Comparison of ENCODE assay signal across 1 cellular context in the genomic region with DNA sequence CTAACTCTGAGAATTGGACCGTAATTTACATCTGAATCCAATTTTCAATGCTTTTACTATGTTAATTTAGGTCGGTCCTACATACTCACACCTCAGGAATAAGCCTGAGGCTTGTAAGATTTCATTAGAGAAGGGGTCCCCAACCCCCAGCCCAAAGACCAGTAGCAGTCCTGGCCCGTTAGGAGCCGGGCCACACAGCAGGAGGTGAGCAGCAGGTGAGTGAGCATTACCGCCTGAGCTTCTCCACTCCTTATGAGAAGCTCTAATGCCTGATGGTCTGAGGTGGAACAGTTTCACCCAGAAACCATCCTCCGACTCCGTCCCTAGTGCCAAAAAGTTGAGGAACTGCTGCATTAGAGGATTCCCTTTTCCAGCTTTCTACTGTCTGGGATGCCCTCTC.
TF ChIP-seq lines count a peak whose summit lies in the region.

No MANE protein-coding gene starts in this region.

TF ChIP-seq in HepG2, 621 proteins besides CTCF, POLR2A, EP300 and RAD21 (continued from another document):
- TF ChIP-seq, protein P1, sequence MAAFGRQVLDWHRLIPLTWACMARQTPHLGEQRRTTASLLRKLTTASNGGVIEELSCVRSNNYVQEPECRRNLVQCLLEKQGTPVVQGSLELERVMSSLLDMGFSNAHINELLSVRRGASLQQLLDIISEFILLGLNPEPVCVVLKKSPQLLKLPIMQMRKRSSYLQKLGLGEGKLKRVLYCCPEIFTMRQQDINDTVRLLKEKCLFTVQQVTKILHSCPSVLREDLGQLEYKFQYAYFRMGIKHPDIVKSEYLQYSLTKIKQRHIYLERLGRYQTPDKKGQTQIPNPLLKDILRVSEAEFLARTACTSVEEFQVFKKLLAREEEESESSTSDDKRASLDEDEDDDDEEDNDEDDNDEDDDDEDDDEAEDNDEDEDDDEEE (CRISPR knock-in tag; IDR thresholded peaks at IDR 0.05): no peak
- TF ChIP-seq MYNN (CRISPR knock-in tag; IDR thresholded peaks at IDR 0.05; ENCODE audit: low read depth): no peak
- TF ChIP-seq, protein P2, sequence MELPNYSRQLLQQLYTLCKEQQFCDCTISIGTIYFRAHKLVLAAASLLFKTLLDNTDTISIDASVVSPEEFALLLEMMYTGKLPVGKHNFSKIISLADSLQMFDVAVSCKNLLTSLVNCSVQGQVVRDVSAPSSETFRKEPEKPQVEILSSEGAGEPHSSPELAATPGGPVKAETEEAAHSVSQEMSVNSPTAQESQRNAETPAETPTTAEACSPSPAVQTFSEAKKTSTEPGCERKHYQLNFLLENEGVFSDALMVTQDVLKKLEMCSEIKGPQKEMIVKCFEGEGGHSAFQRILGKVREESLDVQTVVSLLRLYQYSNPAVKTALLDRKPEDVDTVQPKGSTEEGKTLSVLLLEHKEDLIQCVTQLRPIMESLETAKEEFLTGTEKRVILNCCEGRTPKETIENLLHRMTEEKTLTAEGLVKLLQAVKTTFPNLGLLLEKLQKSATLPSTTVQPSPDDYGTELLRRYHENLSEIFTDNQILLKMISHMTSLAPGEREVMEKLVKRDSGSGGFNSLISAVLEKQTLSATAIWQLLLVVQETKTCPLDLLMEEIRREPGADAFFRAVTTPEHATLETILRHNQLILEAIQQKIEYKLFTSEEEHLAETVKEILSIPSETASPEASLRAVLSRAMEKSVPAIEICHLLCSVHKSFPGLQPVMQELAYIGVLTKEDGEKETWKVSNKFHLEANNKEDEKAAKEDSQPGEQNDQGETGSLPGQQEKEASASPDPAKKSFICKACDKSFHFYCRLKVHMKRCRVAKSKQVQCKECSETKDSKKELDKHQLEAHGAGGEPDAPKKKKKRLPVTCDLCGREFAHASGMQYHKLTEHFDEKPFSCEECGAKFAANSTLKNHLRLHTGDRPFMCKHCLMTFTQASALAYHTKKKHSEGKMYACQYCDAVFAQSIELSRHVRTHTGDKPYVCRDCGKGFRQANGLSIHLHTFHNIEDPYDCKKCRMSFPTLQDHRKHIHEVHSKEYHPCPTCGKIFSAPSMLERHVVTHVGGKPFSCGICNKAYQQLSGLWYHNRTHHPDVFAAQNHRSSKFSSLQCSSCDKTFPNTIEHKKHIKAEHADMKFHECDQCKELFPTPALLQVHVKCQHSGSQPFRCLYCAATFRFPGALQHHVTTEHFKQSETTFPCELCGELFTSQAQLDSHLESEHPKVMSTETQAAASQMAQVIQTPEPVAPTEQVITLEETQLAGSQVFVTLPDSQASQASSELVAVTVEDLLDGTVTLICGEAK (IDR thresholded peaks at IDR 0.05): no peak
- TF ChIP-seq, protein P2 (CRISPR knock-in tag; IDR thresholded peaks at IDR 0.05): no peak
- TF ChIP-seq ZNF331 (CRISPR knock-in tag; IDR thresholded peaks at IDR 0.05): no peak
- TF ChIP-seq ETV5 (CRISPR knock-in tag; IDR thresholded peaks at IDR 0.05; ENCODE audit: borderline replicate concordance): no peak
- no peak for TF ChIP-seq ZNF652 (CRISPR knock-in tag; IDR thresholded peaks at IDR 0.05; ENCODE audit: borderline replicate concordance, low read depth)
- TF ChIP-seq ZNF546 (CRISPR knock-in tag; conservative IDR thresholded peaks at IDR 0.05): no peak
- TF ChIP-seq ZC3H13 (CRISPR knock-in tag; IDR thresholded peaks at IDR 0.05): no peak
- TF ChIP-seq, protein P3, sequence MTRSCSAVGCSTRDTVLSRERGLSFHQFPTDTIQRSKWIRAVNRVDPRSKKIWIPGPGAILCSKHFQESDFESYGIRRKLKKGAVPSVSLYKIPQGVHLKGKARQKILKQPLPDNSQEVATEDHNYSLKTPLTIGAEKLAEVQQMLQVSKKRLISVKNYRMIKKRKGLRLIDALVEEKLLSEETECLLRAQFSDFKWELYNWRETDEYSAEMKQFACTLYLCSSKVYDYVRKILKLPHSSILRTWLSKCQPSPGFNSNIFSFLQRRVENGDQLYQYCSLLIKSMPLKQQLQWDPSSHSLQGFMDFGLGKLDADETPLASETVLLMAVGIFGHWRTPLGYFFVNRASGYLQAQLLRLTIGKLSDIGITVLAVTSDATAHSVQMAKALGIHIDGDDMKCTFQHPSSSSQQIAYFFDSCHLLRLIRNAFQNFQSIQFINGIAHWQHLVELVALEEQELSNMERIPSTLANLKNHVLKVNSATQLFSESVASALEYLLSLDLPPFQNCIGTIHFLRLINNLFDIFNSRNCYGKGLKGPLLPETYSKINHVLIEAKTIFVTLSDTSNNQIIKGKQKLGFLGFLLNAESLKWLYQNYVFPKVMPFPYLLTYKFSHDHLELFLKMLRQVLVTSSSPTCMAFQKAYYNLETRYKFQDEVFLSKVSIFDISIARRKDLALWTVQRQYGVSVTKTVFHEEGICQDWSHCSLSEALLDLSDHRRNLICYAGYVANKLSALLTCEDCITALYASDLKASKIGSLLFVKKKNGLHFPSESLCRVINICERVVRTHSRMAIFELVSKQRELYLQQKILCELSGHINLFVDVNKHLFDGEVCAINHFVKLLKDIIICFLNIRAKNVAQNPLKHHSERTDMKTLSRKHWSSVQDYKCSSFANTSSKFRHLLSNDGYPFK (CRISPR knock-in tag; IDR thresholded peaks at IDR 0.05; ENCODE audit: borderline replicate concordance): no peak
- no peak for TF ChIP-seq TBX3 (IDR thresholded peaks at IDR 0.05; ENCODE audit: borderline replicate concordance)
- TF ChIP-seq, protein P4, sequence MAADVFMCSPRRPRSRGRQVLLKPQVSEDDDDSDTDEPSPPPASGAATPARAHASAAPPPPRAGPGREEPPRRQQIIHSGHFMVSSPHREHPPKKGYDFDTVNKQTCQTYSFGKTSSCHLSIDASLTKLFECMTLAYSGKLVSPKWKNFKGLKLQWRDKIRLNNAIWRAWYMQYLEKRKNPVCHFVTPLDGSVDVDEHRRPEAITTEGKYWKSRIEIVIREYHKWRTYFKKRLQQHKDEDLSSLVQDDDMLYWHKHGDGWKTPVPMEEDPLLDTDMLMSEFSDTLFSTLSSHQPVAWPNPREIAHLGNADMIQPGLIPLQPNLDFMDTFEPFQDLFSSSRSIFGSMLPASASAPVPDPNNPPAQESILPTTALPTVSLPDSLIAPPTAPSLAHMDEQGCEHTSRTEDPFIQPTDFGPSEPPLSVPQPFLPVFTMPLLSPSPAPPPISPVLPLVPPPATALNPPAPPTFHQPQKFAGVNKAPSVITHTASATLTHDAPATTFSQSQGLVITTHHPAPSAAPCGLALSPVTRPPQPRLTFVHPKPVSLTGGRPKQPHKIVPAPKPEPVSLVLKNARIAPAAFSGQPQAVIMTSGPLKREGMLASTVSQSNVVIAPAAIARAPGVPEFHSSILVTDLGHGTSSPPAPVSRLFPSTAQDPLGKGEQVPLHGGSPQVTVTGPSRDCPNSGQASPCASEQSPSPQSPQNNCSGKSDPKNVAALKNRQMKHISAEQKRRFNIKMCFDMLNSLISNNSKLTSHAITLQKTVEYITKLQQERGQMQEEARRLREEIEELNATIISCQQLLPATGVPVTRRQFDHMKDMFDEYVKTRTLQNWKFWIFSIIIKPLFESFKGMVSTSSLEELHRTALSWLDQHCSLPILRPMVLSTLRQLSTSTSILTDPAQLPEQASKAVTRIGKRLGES (CRISPR knock-in tag; IDR thresholded peaks at IDR 0.05; ENCODE audit: borderline replicate concordance): no peak
- TF ChIP-seq, protein P5, sequence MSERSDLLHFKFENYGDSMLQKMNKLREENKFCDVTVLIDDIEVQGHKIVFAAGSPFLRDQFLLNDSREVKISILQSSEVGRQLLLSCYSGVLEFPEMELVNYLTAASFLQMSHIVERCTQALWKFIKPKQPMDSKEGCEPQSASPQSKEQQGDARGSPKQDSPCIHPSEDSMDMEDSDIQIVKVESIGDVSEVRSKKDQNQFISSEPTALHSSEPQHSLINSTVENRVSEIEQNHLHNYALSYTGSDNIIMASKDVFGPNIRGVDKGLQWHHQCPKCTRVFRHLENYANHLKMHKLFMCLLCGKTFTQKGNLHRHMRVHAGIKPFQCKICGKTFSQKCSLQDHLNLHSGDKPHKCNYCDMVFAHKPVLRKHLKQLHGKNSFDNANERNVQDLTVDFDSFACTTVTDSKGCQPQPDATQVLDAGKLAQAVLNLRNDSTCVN (CRISPR knock-in tag; IDR thresholded peaks at IDR 0.05; ENCODE audit: borderline replicate concordance): no peak
